Comparison of ENCODE assay signal across 9 cellular contexts in the genomic region with DNA sequence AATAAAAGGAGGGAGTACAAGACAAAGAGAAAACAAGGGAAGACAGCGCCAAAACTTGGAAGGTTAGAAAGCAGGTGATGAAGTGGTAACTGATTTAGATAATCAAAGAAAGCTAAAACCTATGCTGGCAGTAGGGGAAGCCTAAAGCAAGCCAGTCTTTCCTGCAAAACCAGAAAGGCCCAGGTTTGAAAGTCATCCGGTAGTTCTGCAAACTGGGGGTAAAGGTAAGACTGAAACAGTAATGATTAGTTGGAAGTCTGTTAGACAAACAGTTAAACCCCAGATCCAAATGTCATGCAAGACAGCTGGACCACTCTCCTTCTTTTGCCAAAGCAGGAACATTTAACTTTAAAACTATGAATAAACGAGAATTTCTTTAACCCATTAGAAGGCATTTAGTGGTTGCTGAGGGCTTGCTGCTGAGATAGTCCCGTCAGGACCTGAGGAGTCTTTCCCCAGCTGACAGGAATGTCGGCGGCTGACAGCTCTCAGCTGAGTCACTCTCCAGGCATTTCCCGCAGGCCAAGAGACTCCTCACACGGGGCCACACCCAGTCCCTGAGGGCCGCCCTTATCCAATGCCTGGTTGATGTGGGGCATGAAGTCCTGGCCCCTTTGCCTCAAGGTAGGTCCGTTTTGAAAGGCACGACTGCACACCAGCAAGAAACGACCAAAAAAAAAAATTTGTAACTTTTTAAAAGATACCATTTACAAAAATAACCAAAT. TPM values are rescaled to one million over a fixed set of nuclear protein-coding genes. Genes with fewer than 3 reads are reported as not detected.
DNase-seq lines count a peak whose midpoint lies in the region; ATAC-seq and TF ChIP-seq lines count a peak whose summit lies in the region.
"Had no signal": no experiment of that assay in that cellular context is flagged by ENCODE, and none has a peak within 500 bp of the region (broad histone marks: within the 10 kb centered on the region; RNA-seq: fewer than 3 reads in every experiment).

No MANE protein-coding gene starts in this region.

- no peaks in the 10 kb centered on the region for H3K4me1 Mint-ChIP-seq in stimulated activated memory B cell treated with anti-CD40 and anti-IgM and Interleukin-4, amounts not matched to agents 10 μg/mL and 1 μg/mL and 100 μg/mL, for 72 hours

- peaks cover 12% of the 10 kb centered on the region for H3K4me1 ChIP-seq in lower lobe of right lung
- H3K4me1 ChIP-seq in esophagus squamous epithelium: peaks cover 0 to 28% (median 15%) of the 10 kb centered on the region in 3 donors

- TF ChIP-seq POLR2A in esophagus squamous epithelium (IDR thresholded peaks at IDR 0.05) (no peak), erythroblast (IDR thresholded peaks at IDR 0.05; ENCODE audit: low read length) (no peak)

- H3K27ac Mint-ChIP-seq in stimulated activated memory B cell treated with anti-CD40 and anti-IgM and Interleukin-4, amounts not matched to agents 10 μg/mL and 1 μg/mL and 100 μg/mL, for 72 hours: no peak overlapping the region

- ATAC-seq in lower lobe of right lung: peak; percentile 89 to 91
- ATAC-seq in GM21619 (IDR thresholded peaks at IDR 0.05; ENCODE audit: unreplicated experiment): no peak
- ATAC-seq in stimulated activated memory B cell treated with anti-CD40 and anti-IgM and Interleukin-4, amounts not matched to agents 10 μg/mL and 1 μg/mL and 100 μg/mL, for 72 hours: no peak

- H3K27ac ChIP-seq in lower lobe of right lung (no peak overlapping the region), esophagus squamous epithelium (peak overlapping the region in 2 of 4 donors; percentile 16 to 18)

- POLR2A ChIA-PET in AG04449 (lab: Yijun Ruan, JAX): interaction anchor here (0.6 kb wide), 1 partner anchor 161 kb away, joined by 3 read pairs; no protein-coding TSS in a partner anchor

- H3K27me3 ChIP-seq in lower lobe of right lung (ENCODE audit: low read depth) (no peaks in the 10 kb centered on the region), esophagus squamous epithelium (peaks cover 0 to 4% (median 0%) of the 10 kb centered on the region in 4 donors)

- H3K27me3 Mint-ChIP-seq in stimulated activated memory B cell treated with anti-CD40 and anti-IgM and Interleukin-4, amounts not matched to agents 10 μg/mL and 1 μg/mL and 100 μg/mL, for 72 hours: peaks cover 32% of the 10 kb centered on the region

- CTCF ChIA-PET in AG04449 (lab: Yijun Ruan, JAX): interaction anchor here (0.8 to 11.9 kb wide), 5 partner anchors 14 to 554 kb away, joined by 3 to 436 read pairs (median 4); no protein-coding TSS in a partner anchor

- H3K4me3 ChIP-seq in AG04449 (ENCODE audit: low read depth, low read length): no peak overlapping the region
- H3K4me3 ChIP-seq in lower lobe of right lung: no peak overlapping the region
- peak overlapping the region in 1 of 4 donors; percentile 4 for H3K4me3 ChIP-seq in esophagus squamous epithelium

- intact Hi-C loops in lower lobe of right lung (cut with DNase I): no loop called here
- intact Hi-C loops in esophagus squamous epithelium (cut with DNase I): loop anchor here (10.0 kb wide), 1 partner anchor 146 kb away; no protein-coding TSS in a partner anchor

- peak; percentile 36 for DNase-seq in AG04449 (ENCODE audit: low read depth, low spot score)
- DNase-seq in LHCN-M2 (ENCODE audit: low read depth): peak; percentile 94
- peak; percentile 83 for DNase-seq in dermis blood vessel endothelial cell
- DNase-seq in lower lobe of right lung: peak; percentile 83
- DNase-seq in esophagus squamous epithelium (lab: John Stamatoyannopoulos, UW): no peak
- DNase-seq in erythroblast (lab: John Stamatoyannopoulos, UW): no peak
- DNase-seq: posterior cingulate gyrus had no signal

- no peaks in the 10 kb centered on the region for H3K36me3 Mint-ChIP-seq in stimulated activated memory B cell treated with anti-CD40 and anti-IgM and Interleukin-4, amounts not matched to agents 10 μg/mL and 1 μg/mL and 100 μg/mL, for 72 hours

- H3K9me3 ChIP-seq in lower lobe of right lung (no peaks in the 10 kb centered on the region), esophagus squamous epithelium (no peaks in the 10 kb centered on the region)

- H3K9me3 Mint-ChIP-seq in stimulated activated memory B cell treated with anti-CD40 and anti-IgM and Interleukin-4, amounts not matched to agents 10 μg/mL and 1 μg/mL and 100 μg/mL, for 72 hours: no peaks in the 10 kb centered on the region

- H3K4me3 Mint-ChIP-seq in stimulated activated memory B cell treated with anti-CD40 and anti-IgM and Interleukin-4, amounts not matched to agents 10 μg/mL and 1 μg/mL and 100 μg/mL, for 72 hours: no peak overlapping the region

- TF ChIP-seq CTCF in AG04449 (IDR thresholded peaks at IDR 0.05; ENCODE audit: insufficient read depth, low read length, missing control alignments): no peak
- no peak for TF ChIP-seq CTCF in lower lobe of right lung (IDR thresholded peaks at IDR 0.05)
- TF ChIP-seq CTCF in esophagus squamous epithelium (IDR thresholded peaks at IDR 0.05): no peak

- WGBS in esophagus squamous epithelium, 2 donors: 12 to 13% methylated on average over 9 to 12 of the region's 12 CpGs

- H3K36me3 ChIP-seq in lower lobe of right lung (no peaks in the 10 kb centered on the region), esophagus squamous epithelium (no peaks in the 10 kb centered on the region)

RNA-seq across cellular contexts. Expression of gene CFAP300, which starts 36.3 kb away (rescaled TPM):
- total RNA-seq in LHCN-M2 (2014; rRNA removed): 4.3 and 6.7 TPM in 2 replicates
- polyA plus RNA-seq in LHCN-M2 (2012): 5.7 TPM
- total RNA-seq in dermis blood vessel endothelial cell: 0.09 TPM in 1 of 2 replicates, not detected in the other
- total RNA-seq in lower lobe of right lung: 7.2 TPM
- total RNA-seq in esophagus squamous epithelium: 1 to 10 TPM in 2 of 4 donors, under 1 TPM in 2; 0.31 to 2.9 (median 1.6) TPM

Comparison
In these comparisons a context has a peak if more than half of its experiments do, and no peak if none do; other contexts are left out.
1. DNase-seq: peak in AG04449 (single experiment), LHCN-M2 (single experiment), dermis blood vessel endothelial cell (single experiment) and lower lobe of right lung (single experiment); none in esophagus squamous epithelium (single experiment) and erythroblast (0 of 2).
2. ATAC-seq: peak in lower lobe of right lung (2 of 2); none in GM21619 (single experiment) and stimulated activated memory B cell treated with anti-CD40 and anti-IgM and Interleukin-4, amounts not matched to agents 10 μg/mL and 1 μg/mL and 100 μg/mL, for 72 hours (single experiment).